18 cellular contexts compared by ENCODE assay signal in the genomic region with DNA sequence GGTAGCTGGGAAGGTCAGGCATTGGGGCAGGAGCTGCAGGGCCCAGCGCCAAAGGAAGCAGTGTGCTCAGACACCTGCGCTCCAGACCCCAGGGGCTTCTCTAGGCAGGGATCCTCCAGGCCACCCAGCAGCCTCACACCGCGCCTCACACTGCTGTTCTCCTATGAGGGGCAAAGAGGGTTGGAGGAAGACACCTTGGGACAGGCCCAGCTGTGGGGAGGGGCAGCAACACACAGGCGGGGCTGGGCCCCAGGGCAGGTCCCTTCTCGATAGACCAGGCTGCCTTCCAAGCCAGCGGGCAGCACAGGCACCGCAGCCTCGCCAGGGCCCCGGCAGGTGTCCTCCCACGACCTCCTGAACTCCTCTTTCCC. TPM values are rescaled to one million over a fixed set of nuclear protein-coding genes. Genes with fewer than 3 reads are reported as not detected.
DNase-seq lines count a peak whose midpoint lies in the region; ATAC-seq, FAIRE-seq and TF ChIP-seq lines count a peak whose summit lies in the region.
"Had no signal": no experiment of that assay in that cellular context is flagged by ENCODE, and none has a peak within 500 bp of the region (broad histone marks: within the 10 kb centered on the region; RNA-seq: fewer than 3 reads in every experiment).

No MANE protein-coding gene starts in this region.

- no peak for FAIRE-seq in frontal cortex (lab: Jason Lieb, UNC)
- FAIRE-seq: K562 had no signal

- in situ Hi-C loops in mammary epithelial cell (cut with MboI; ENCODE audit: low sequenced_read_pairs in 2 of 2) = no loop called here
- in situ Hi-C loops in brain microvascular endothelial cell (cut with HindIII; ENCODE audit: low pct_ligation_motif_present, low sequenced_read_pairs) = no loop called here

- H3K9ac ChIP-seq in HCT116 (ENCODE audit: low read length) = no peak overlapping the region
- H3K9ac ChIP-seq in mammary epithelial cell (ENCODE audit: insufficient read depth, low read length) = no peak overlapping the region
- H3K9ac ChIP-seq in neural progenitor cell = no peak overlapping the region
- H3K9ac ChIP-seq: BLaER1 treated with 17β-estradiol and CSF1 and Interleukin-3, amounts not matched to agents 10 nM and 100 nM; parathyroid adenoma had no signal

- TF ChIP-seq CTCF in AG04449 (IDR thresholded peaks at IDR 0.05; ENCODE audit: insufficient read depth, low read length, missing control alignments) = no peak
- TF ChIP-seq CTCF in HCT116 (IDR thresholded peaks at IDR 0.05 in 2 of 3, conservative IDR thresholded peaks at IDR 0.05 in 1 of 3; ENCODE audit: borderline replicate concordance in 1 of 3, insufficient read depth in 1 of 3, low read depth in 2 of 3, low read length in 2 of 3) = no peak
- no peak for TF ChIP-seq CTCF in mammary epithelial cell (conservative IDR thresholded peaks at IDR 0.05 in 1 of 2, IDR thresholded peaks at IDR 0.05 in 1 of 2; ENCODE audit: extremely low read depth in 1 of 2, insufficient read depth in 1 of 2, low read depth in 1 of 2, low read length in 2 of 2)
- no peak for TF ChIP-seq CTCF in neural progenitor cell (IDR thresholded peaks at IDR 0.05)
- no peak for TF ChIP-seq CTCF in brain microvascular endothelial cell (IDR thresholded peaks at IDR 0.05; ENCODE audit: low read depth, low read length, missing control alignments)

- peak; percentile 19 for ATAC-seq in HCT116
- ATAC-seq: K562 had no signal

- no peaks in the 10 kb centered on the region for H3K9me2 ChIP-seq in HCT116 (ENCODE audit: insufficient read depth)

- no CpG with 5 or more reads among the region's 11 CpGs for WGBS in mammary epithelial cell (ENCODE audit: low coverage, missing lambda C conversion rate)

- dilution Hi-C loops in mammary epithelial cell (cut with HindIII; ENCODE audit: low sequenced_read_pairs) = loop anchor here (5.0 kb wide), 2 partner anchors 32 to 103 kb away; no protein-coding TSS in a partner anchor

- BruUV-seq in HCT116 (replicated peaks; lab: Mats Ljungman, UMichigan) = no TSS peak
- BruUV-seq in mammary epithelial cell (replicated peaks; lab: Mats Ljungman, UMichigan) = no TSS peak

- H3K9me3 Mint-ChIP-seq in neural progenitor cell = no peaks in the 10 kb centered on the region
- H3K9me3 Mint-ChIP-seq: activated CD4-positive, alpha-beta T cell treated with anti-CD3 and anti-CD28 coated beads, Interleukin-2, amount 10 ng/mL, durations not matched to agents 7 days and 5 days had no signal

- H3K4me3 Mint-ChIP-seq in neural progenitor cell = no peak overlapping the region
- H3K4me3 Mint-ChIP-seq: activated CD4-positive, alpha-beta T cell treated with anti-CD3 and anti-CD28 coated beads, Interleukin-2, amount 10 ng/mL, durations not matched to agents 7 days and 5 days had no signal

- no peak for TF ChIP-seq POLR2A in HCT116 (IDR thresholded peaks at IDR 0.05; ENCODE audit: borderline replicate concordance, extremely low read depth, insufficient read depth, insufficient read length)

- H3K36me3 ChIP-seq in HCT116 (ENCODE audit: control insufficient read depth in 1 of 2, insufficient read depth in 2 of 2, low read length in 2 of 2) (no peaks in the 10 kb centered on the region), mammary epithelial cell (ENCODE audit: insufficient read depth, low read length) (no peaks in the 10 kb centered on the region), neural progenitor cell (no peaks in the 10 kb centered on the region), brain microvascular endothelial cell (replicated peaks) (no peaks in the 10 kb centered on the region)
- H3K36me3 ChIP-seq: BLaER1 treated with 17β-estradiol and CSF1 and Interleukin-3, amounts not matched to agents 10 nM and 100 nM had no signal

- H2AFZ ChIP-seq in HCT116 (ENCODE audit: low read depth, low read length, poor library complexity, severe bottlenecking) (no peak overlapping the region), mammary epithelial cell (ENCODE audit: low read depth, low read length) (peak overlapping the region; percentile 45), neural progenitor cell (replicated peaks) (no peak overlapping the region)
- H2AFZ ChIP-seq: parathyroid adenoma had no signal

- peaks cover 9% of the 10 kb centered on the region for H3K4me1 Mint-ChIP-seq in neural progenitor cell
- H3K4me1 Mint-ChIP-seq: activated CD4-positive, alpha-beta T cell treated with anti-CD3 and anti-CD28 coated beads, Interleukin-2, amount 10 ng/mL, durations not matched to agents 7 days and 5 days had no signal

- H4K20me1 ChIP-seq in HCT116 (ENCODE audit: insufficient read depth) (no peaks in the 10 kb centered on the region), mammary epithelial cell (ENCODE audit: insufficient read depth, low read length) (no peaks in the 10 kb centered on the region), neural progenitor cell (ENCODE audit: low read depth) (no peaks in the 10 kb centered on the region)

- H3K27me3 ChIP-seq in HCT116 (ENCODE audit: insufficient read depth, low read length) (no peaks in the 10 kb centered on the region), mammary epithelial cell (ENCODE audit: insufficient read depth, low read length) (no peaks in the 10 kb centered on the region), neural progenitor cell (peaks cover 2% of the 10 kb centered on the region), brain microvascular endothelial cell (replicated peaks) (peaks cover 8% of the 10 kb centered on the region)
- H3K27me3 ChIP-seq: BLaER1 treated with 17β-estradiol and CSF1 and Interleukin-3, amounts not matched to agents 10 nM and 100 nM; testis had no signal

- H3K4me2 ChIP-seq in HCT116 (ENCODE audit: low read length) = peak overlapping the region; percentile 61
- H3K4me2 ChIP-seq in mammary epithelial cell (ENCODE audit: insufficient read depth, low read depth, low read length) = peak overlapping the region; percentile 69
- peak overlapping the region; percentile 66 for H3K4me2 ChIP-seq in neural progenitor cell

- H3K36me3 Mint-ChIP-seq in neural progenitor cell = no peaks in the 10 kb centered on the region

- no peak overlapping the region; the same call in 1 of the 2 replicates for H3K27ac ChIP-seq in HCT116 (ENCODE audit: low read depth, low read length)
- no peak overlapping the region for H3K27ac ChIP-seq in mammary epithelial cell (ENCODE audit: insufficient read depth, low read depth, low read length)
- no peak overlapping the region for H3K27ac ChIP-seq in neural progenitor cell
- no peak overlapping the region for H3K27ac ChIP-seq in brain microvascular endothelial cell
- H3K27ac ChIP-seq: BLaER1 treated with 17β-estradiol and CSF1 and Interleukin-3, amounts not matched to agents 10 nM and 100 nM; parathyroid adenoma; testis had no signal

- no peak for TF ChIP-seq RAD21 in HCT116 (IDR thresholded peaks at IDR 0.05; ENCODE audit: low read depth)

- H3K4me1 ChIP-seq in HCT116 (ENCODE audit: control insufficient read depth in 1 of 2, insufficient read depth in 2 of 2, low read length in 2 of 2) (peaks cover 10 to 13% of the 10 kb centered on the region in 2 experiments), mammary epithelial cell (ENCODE audit: insufficient read depth, low read length) (peaks cover 9% of the 10 kb centered on the region), neural progenitor cell (peaks cover 18% of the 10 kb centered on the region)
- H3K4me1 ChIP-seq: parathyroid adenoma had no signal

- intact Hi-C loops in HCT116 (cut with micrococcal nuclease) = no loop called here
- intact Hi-C loops in mammary epithelial cell (cut with micrococcal nuclease) = no loop called here

- H3K4me3 ChIP-seq in AG04449 (ENCODE audit: low read depth, low read length) (peak overlapping the region; percentile 34), HCT116 (replicated peaks in 1 of 2; ENCODE audit: low read depth in 1 of 2, low read length in 2 of 2) (no peak overlapping the region), mammary epithelial cell (replicated peaks in 1 of 3; ENCODE audit: insufficient read depth in 1 of 3, low read depth in 2 of 3, low read length in 3 of 3) (no peak overlapping the region), neural progenitor cell (no peak overlapping the region), brain microvascular endothelial cell (ENCODE audit: low read depth, low read length) (no peak overlapping the region)
- H3K4me3 ChIP-seq: BLaER1 treated with 17β-estradiol and CSF1 and Interleukin-3, amounts not matched to agents 10 nM and 100 nM; K562; testis had no signal

- no peaks in the 10 kb centered on the region for H3K79me2 ChIP-seq in HCT116 (ENCODE audit: insufficient read depth, low read length)
- H3K79me2 ChIP-seq in mammary epithelial cell (ENCODE audit: insufficient read depth, low read length) = no peaks in the 10 kb centered on the region
- H3K79me2 ChIP-seq in neural progenitor cell (ENCODE audit: low read depth) = no peaks in the 10 kb centered on the region
- H3K79me2 ChIP-seq: parathyroid adenoma had no signal

- POLR2A ChIA-PET in AG04449 (lab: Yijun Ruan, JAX) (interaction anchor here (1.1 to 2.7 kb wide), 7 partner anchors 11 to 155 kb away, joined by 3 to 18 read pairs (median 6); a partner anchor contains a TSS), HCT116 (lab: Charles Lee) (no interaction called here)

- CTCF ChIA-PET in AG04449 (lab: Yijun Ruan, JAX) = interaction anchor here (0.9 to 1.5 kb wide), 2 partner anchors 15 to 36 kb away, joined by 3 to 4 read pairs; no protein-coding TSS in a partner anchor
- CTCF ChIA-PET in HCT116 (lab: Charles Lee) = interaction anchor here (1.2 to 1.3 kb wide), 2 partner anchors 11 to 151 kb away, joined by 3 to 7 read pairs; no protein-coding TSS in a partner anchor
- CTCF ChIA-PET in mammary epithelial cell (lab: Charles Lee; ENCODE audit: low non-redundant PET) = no interaction called here

- peak overlapping the region; percentile 25 for H3K27ac Mint-ChIP-seq in neural progenitor cell
- H3K27ac Mint-ChIP-seq: activated CD4-positive, alpha-beta T cell treated with anti-CD3 and anti-CD28 coated beads, Interleukin-2, amount 10 ng/mL, durations not matched to agents 7 days and 5 days had no signal

- DNase-seq in AG04449 (ENCODE audit: low read depth, low spot score) (no peak), HCT116 (ENCODE audit: low read depth, low spot score) (no peak), mammary epithelial cell (no peak), neural progenitor cell (ENCODE audit: low spot score) (no peak), brain microvascular endothelial cell (no peak), EL (no peak), SW480 (ENCODE audit: low spot score) (no peak), frontal cortex (ENCODE audit: low spot score in 2 of 2) (no peak)
- DNase-seq: activated CD4-positive, alpha-beta T cell treated with anti-CD3 and anti-CD28 coated beads, Interleukin-2, amount 10 ng/mL, durations not matched to agents 7 days and 5 days; amygdala; cortex of kidney; DMS79 treated with DMSO at 0.1 percent for 48 hours; NCI-H1417 treated with DMSO at 0.1 percent for 48 hours; NCI-H524 had no signal

- H3K9me3 ChIP-seq in HCT116 (ENCODE audit: control insufficient read depth in 1 of 2, insufficient read depth in 1 of 2, low read depth in 1 of 2, low read length in 2 of 2) (no peaks in the 10 kb centered on the region), mammary epithelial cell (replicated peaks; ENCODE audit: insufficient read depth, low read length) (no peaks in the 10 kb centered on the region), neural progenitor cell (ENCODE audit: low read depth) (no peaks in the 10 kb centered on the region)
- H3K9me3 ChIP-seq: BLaER1 treated with 17β-estradiol and CSF1 and Interleukin-3, amounts not matched to agents 10 nM and 100 nM; testis had no signal

- H3F3A ChIP-seq in neural progenitor cell (ENCODE audit: low read depth) = peaks cover under 1% of the 10 kb centered on the region

- H3K27me3 Mint-ChIP-seq in neural progenitor cell (ENCODE audit: insufficient read depth, low read depth) = peaks cover 13% of the 10 kb centered on the region

- RAD21 ChIA-PET in HCT116 (lab: Charles Lee; ENCODE audit: low non-redundant PET in 1 of 2, low total read pairs in 2 of 2, uncharacterized antibody in 2 of 2, unreplicated experiment in 2 of 2) = no interaction called here

RNA-seq across cellular contexts. Expression of a gene that starts 20.7 kb away (rescaled TPM):
- total RNA-seq in HCT116 (2021; ENCODE audit: unreplicated experiment) (not detected), mammary epithelial cell (not detected), neural progenitor cell (ENCODE audit: low replicate concordance) (not detected in 2 replicates), frontal cortex (not detected)
- polyA plus RNA-seq in HCT116 (2012) = not detected in 2 replicates
- polyA plus RNA-seq in mammary epithelial cell = not detected
- polyA minus RNA-seq in mammary epithelial cell = not detected
- total RNA-seq: activated CD4-positive, alpha-beta T cell treated with anti-CD3 and anti-CD28 coated beads, Interleukin-2, amount 10 ng/mL, durations not matched to agents 7 days and 5 days had no signal

RNA-seq across cellular contexts. Expression of a gene that starts 59.6 kb away (rescaled TPM):
- 37.9 TPM for total RNA-seq in HCT116 (2021; ENCODE audit: unreplicated experiment)
- 30.3 and 31.9 TPM in 2 replicates for polyA plus RNA-seq in HCT116 (2012)
- total RNA-seq in mammary epithelial cell = 10 to 100 TPM; 24.9 to 41.7 TPM
- polyA plus RNA-seq in mammary epithelial cell = 32.8 TPM
- polyA minus RNA-seq in mammary epithelial cell = 35.3 TPM
- total RNA-seq in neural progenitor cell (ENCODE audit: low replicate concordance) = 52.8 and 54.8 TPM in 2 replicates
- 70.5 TPM for total RNA-seq in frontal cortex

RNA-seq across cellular contexts. Expression of a gene that starts 59.7 kb away (rescaled TPM):
- total RNA-seq in HCT116 (2021; ENCODE audit: unreplicated experiment) (14.3 TPM), mammary epithelial cell (10 to 100 TPM; 20.9 to 24.7 TPM), neural progenitor cell (ENCODE audit: low replicate concordance) (7.5 and 13.6 TPM in 2 replicates), frontal cortex (15.9 TPM)
- polyA plus RNA-seq in HCT116 (2012) = 10.8 and 11.1 TPM in 2 replicates
- 21.1 TPM for polyA plus RNA-seq in mammary epithelial cell
- 26.3 TPM for polyA minus RNA-seq in mammary epithelial cell
